In genomic region chr4:16205298-16206164, GRCh38 we compare ENCODE assay signal across 8 cellular contexts. TPM values are rescaled to one million over a fixed set of nuclear protein-coding genes. Genes with fewer than 3 reads are reported as not detected.
DNase-seq lines count a peak whose midpoint lies in the region; ATAC-seq and TF ChIP-seq lines count a peak whose summit lies in the region.

No MANE protein-coding gene starts in this region.

- no peaks in the 10 kb centered on the region for H3K9me2 ChIP-seq in SU-DHL-6 (replicated peaks; ENCODE audit: insufficient read depth, low read length)

- ATAC-seq in GM21576 (IDR thresholded peaks at IDR 0.05; ENCODE audit: unreplicated experiment), result peak; percentile 84

- peaks cover 0 to 73% (median 18%) of the 10 kb centered on the region in 6 donors for H3K4me1 ChIP-seq in spleen

- DNase-seq in NCI-H510A treated with DMSO at 0.1 percent for 48 hours (lab: John Stamatoyannopoulos, UW), result peak; percentile 50
- DNase-seq in NCI-H510A (lab: John Stamatoyannopoulos, UW), result no peak
- peak; percentile 33 for DNase-seq in HT-29 (ENCODE audit: low spot score)
- DNase-seq in germinal center (ENCODE audit: low spot score), result peak; percentile 53
- no peak for DNase-seq in spleen
- no peak for DNase-seq in activated gamma-delta T cell (lab: John Stamatoyannopoulos, UW)

- no peak overlapping the region for H3K27ac ChIP-seq in SU-DHL-6 (ENCODE audit: low read depth, low read length)
- no peak overlapping the region for H3K27ac ChIP-seq in spleen

- H3K9me3 ChIP-seq in SU-DHL-6 (ENCODE audit: insufficient read depth, low read length), result no peaks in the 10 kb centered on the region
- no peaks in the 10 kb centered on the region for H3K9me3 ChIP-seq in spleen

- WGBS in spleen, 5 donors, result 49 to 65% (median 52%) methylated on average over 7 of the region's 7 CpGs

- H3K4me2 ChIP-seq in SU-DHL-6 (ENCODE audit: low read depth, low read length, poor library complexity, severe bottlenecking), result peak overlapping the region; percentile 8

- no peak overlapping the region for H2AFZ ChIP-seq in SU-DHL-6 (ENCODE audit: low read depth, low read length, severe bottlenecking)

- H3K27me3 ChIP-seq in SU-DHL-6 (ENCODE audit: low read length) (no peaks in the 10 kb centered on the region), spleen (replicated peaks in 1 of 7) (no peaks in the 10 kb centered on the region)

- H3K4me3 ChIP-seq in SU-DHL-6 (ENCODE audit: insufficient read depth, low read length, poor library complexity, severe bottlenecking) (no peak overlapping the region), spleen (no peak overlapping the region)

- TF ChIP-seq CTCF in SU-DHL-6 (IDR thresholded peaks at IDR 0.05; ENCODE audit: insufficient read depth, low read length, poor library complexity, severe bottlenecking), result peak; percentile 53
- peak in 10 of 11 experiments; percentile 17 to 66 (median 54) for TF ChIP-seq CTCF in spleen (IDR thresholded peaks at IDR 0.05 in 8 of 11, conservative IDR thresholded peaks at IDR 0.05 in 3 of 11)

- no peaks in the 10 kb centered on the region for H3K79me2 ChIP-seq in SU-DHL-6 (ENCODE audit: insufficient read depth, low read length)

- H3K36me3 ChIP-seq in SU-DHL-6 (ENCODE audit: low read length) (peaks cover 3% of the 10 kb centered on the region; the same call in 1 of the 2 replicates), spleen (peaks cover 0 to 63% (median 4%) of the 10 kb centered on the region in 6 donors)

- no peak overlapping the region for H3K9ac ChIP-seq in SU-DHL-6 (ENCODE audit: low read length)

- H4K20me1 ChIP-seq in SU-DHL-6 (ENCODE audit: low read depth, low read length), result peaks cover 4% of the 10 kb centered on the region; the same call in 1 of the 2 replicates

- no peak for TF ChIP-seq POLR2A in spleen (IDR thresholded peaks at IDR 0.05)

- H3F3A ChIP-seq in SU-DHL-6 (ENCODE audit: insufficient read depth), result no peaks in the 10 kb centered on the region

- intact Hi-C loops in spleen (cut with DNase I; ENCODE audit: low total_unique reads), result no loop called here

RNA-seq across cellular contexts. Expression of gene TAPT1, which starts 20.7 kb away (rescaled TPM):
- 6.7 and 6.9 TPM in 2 replicates for total RNA-seq in HT-29 (2014; rRNA removed; shearing (Covaris generic))
- 10 to 100 TPM; 33.3 to 53.7 (median 45.2) TPM for total RNA-seq in spleen
- 10 to 100 TPM; 10.7 to 19.2 (median 12.6) TPM for polyA plus RNA-seq in spleen

Comparison
In these comparisons a context has a peak if more than half of its experiments do, and no peak if none do; other contexts are left out.
1. DNase-seq: peak in NCI-H510A treated with DMSO at 0.1 percent for 48 hours (single experiment), HT-29 (single experiment) and germinal center (single experiment); none in NCI-H510A (single experiment), spleen (single experiment) and activated gamma-delta T cell (single experiment).